Comparison of ENCODE assay signal across 9 cellular contexts in genomic region chr16:75065149-75065807, GRCh38. TPM values are rescaled to one million over a fixed set of nuclear protein-coding genes. Genes with fewer than 3 reads are reported as not detected.
DNase-seq lines count a peak whose midpoint lies in the region; ATAC-seq and TF ChIP-seq lines count a peak whose summit lies in the region.
"Had no signal": no experiment of that assay in that cellular context is flagged by ENCODE, and none has a peak within 500 bp of the region (broad histone marks: within the 10 kb centered on the region; RNA-seq: fewer than 3 reads in every experiment).

No MANE protein-coding gene starts in this region.

- DNase-seq in GF-D8 (lab: John Stamatoyannopoulos, UW) = peak; percentile 47
- peak in 33 of 34 experiments; percentile 8 to 64 (median 39) for DNase-seq in T-cell
- DNase-seq in central memory CD8-positive, alpha-beta T cell (ENCODE audit: low spot score in 2 of 2) = peak; percentile 22 to 28
- peak; percentile 79 for DNase-seq in spleen
- DNase-seq in DMS114 treated with DMSO at 0.1 percent for 48 hours (lab: John Stamatoyannopoulos, UW; ENCODE audit: unreplicated experiment) = no peak
- DNase-seq in amygdala (lab: John Stamatoyannopoulos, UW) = no peak
- DNase-seq in 8988T = no peak
- no peak for DNase-seq in activated CD4-positive, CD25-positive, alpha-beta regulatory T cell (lab: John Stamatoyannopoulos, UW)
- DNase-seq: mesendoderm had no signal

- 30 to 54% (median 44%) methylated on average over 13 of the region's 13 CpGs for WGBS in spleen, 5 donors

- CTCF ChIA-PET in T-cell (lab: Charles Lee) = interaction anchor here (0.7 to 2.3 kb wide), 6 partner anchors 9 to 48 kb away, joined by 3 to 8 read pairs (median 4); no protein-coding TSS in a partner anchor

- peak overlapping the region; percentile 86 to 95 for H3K27ac Mint-ChIP-seq in T-cell
- H3K27ac Mint-ChIP-seq in central memory CD8-positive, alpha-beta T cell (ENCODE audit: low read depth) = no peak overlapping the region

- TF ChIP-seq CTCF in spleen (IDR thresholded peaks at IDR 0.05 in 8 of 11, conservative IDR thresholded peaks at IDR 0.05 in 3 of 11) = no peak

- peaks cover 0 to 22% (median 0%) of the 10 kb centered on the region in 7 donors for H3K27me3 ChIP-seq in spleen (replicated peaks in 1 of 7)

- H3K4me1 ChIP-seq in spleen = peaks cover 0 to 56% (median 27%) of the 10 kb centered on the region in 6 donors

- no peaks in the 10 kb centered on the region for H3K36me3 Mint-ChIP-seq in T-cell
- H3K36me3 Mint-ChIP-seq in central memory CD8-positive, alpha-beta T cell (ENCODE audit: insufficient read depth) = no peaks in the 10 kb centered on the region

- no peaks in the 10 kb centered on the region for H3K9me3 ChIP-seq in spleen

- H3K27me3 Mint-ChIP-seq in T-cell = peaks cover 0 to 2% of the 10 kb centered on the region in 2 donors
- no peaks in the 10 kb centered on the region for H3K27me3 Mint-ChIP-seq in central memory CD8-positive, alpha-beta T cell

- no peaks in the 10 kb centered on the region for H3K36me3 ChIP-seq in spleen

- H3K4me3 ChIP-seq in spleen = peak overlapping the region in 1 of 8 donors; percentile 30

- intact Hi-C loops in spleen (cut with DNase I; ENCODE audit: low total_unique reads) = no loop called here

- H3K4me1 Mint-ChIP-seq in T-cell = peaks cover 51 to 62% (median 57%) of the 10 kb centered on the region in 3 donors
- H3K4me1 Mint-ChIP-seq in central memory CD8-positive, alpha-beta T cell = peaks cover 14% of the 10 kb centered on the region

- H3K4me3 Mint-ChIP-seq in T-cell = peak overlapping the region; percentile 54 to 80 (median 62)
- H3K4me3 Mint-ChIP-seq in central memory CD8-positive, alpha-beta T cell = peak overlapping the region; percentile 69

- no peak for TF ChIP-seq POLR2A in spleen (IDR thresholded peaks at IDR 0.05)

- POLR2A ChIA-PET in T-cell (lab: Charles Lee) = interaction anchor here in 1 of 2 donors (0.5 kb wide), 1 partner anchor 12 kb away, joined by 3 read pairs; no protein-coding TSS in a partner anchor

- H3K9me3 Mint-ChIP-seq in T-cell = peaks cover 0 to 3% (median 0%) of the 10 kb centered on the region in 3 donors
- H3K9me3 Mint-ChIP-seq in central memory CD8-positive, alpha-beta T cell = no peaks in the 10 kb centered on the region

- peak overlapping the region in 3 of 8 donors; percentile 5 to 42 (median 33) for H3K27ac ChIP-seq in spleen

- peak; percentile 85 to 94 (median 90) for ATAC-seq in T-cell (replicated peaks in 1 of 4)
- peak; percentile 97 for ATAC-seq in central memory CD8-positive, alpha-beta T cell (replicated peaks; ENCODE audit: extremely low read depth, poor library complexity, severe bottlenecking)

RNA-seq across cellular contexts. Expression of gene LDHD, which starts 51.3 kb away (rescaled TPM):
- total RNA-seq in T-cell = under 1 TPM in 3 of 5 donors, not detected in 2; 0.13 to 0.47 (median 0.26) TPM
- 1 to 10 TPM in 5 of 7 donors, under 1 TPM in 2; 0.76 to 3.3 (median 1.5) TPM for total RNA-seq in spleen
- polyA plus RNA-seq in spleen = 1 to 10 TPM in 1 of 3 donors, under 1 TPM in 2; 0.53 to 1.1 (median 0.57) TPM

Comparison
In these comparisons a context has a peak if more than half of its experiments do, and no peak if none do; other contexts are left out.
1. DNase-seq: peak in GF-D8 (single experiment), T-cell (33 of 34), central memory CD8-positive, alpha-beta T cell (2 of 2) and spleen (single experiment); none in DMS114 treated with DMSO at 0.1 percent for 48 hours (single experiment), amygdala (0 of 56), 8988T (single experiment) and activated CD4-positive, CD25-positive, alpha-beta regulatory T cell (0 of 4).